25 cellular contexts compared by ENCODE assay signal in genomic region chr3:77541203-77541922, GRCh38.
A peak's percentile ranks its signal among the peaks of the same experiment; 100 is the strongest.
DNase-seq lines count a peak whose midpoint lies in the region; TF ChIP-seq lines count a peak whose summit lies in the region.
"Had no signal": no experiment of that assay in that cellular context is flagged by ENCODE, and none has a peak within 500 bp of the region (broad histone marks: within the 10 kb centered on the region; RNA-seq: fewer than 3 reads in every experiment).

No MANE protein-coding gene starts in this region.

- no peak overlapping the region for H3K27ac ChIP-seq in uterus
- no peak overlapping the region for H3K27ac ChIP-seq in stomach
- H3K27ac ChIP-seq: hepatocyte, PC-9, thoracic aorta, VCaP had no signal

- no peak for TF ChIP-seq EP300 in stomach (IDR thresholded peaks at IDR 0.05)

- H3K36me3 Mint-ChIP-seq in glutamatergic neuron (ENCODE audit: unreplicated experiment) = peaks cover 5% of the 10 kb centered on the region
- no peaks in the 10 kb centered on the region for H3K36me3 Mint-ChIP-seq in endothelial cell (ENCODE audit: low read depth, unreplicated experiment)
- H3K36me3 Mint-ChIP-seq: activated naive CD4-positive, alpha-beta T cell treated with anti-CD3 and anti-CD28 coated beads, Interleukin-2, amount 50 U/mL, for 24 hours; CD4-positive, alpha-beta memory T cell had no signal

- H3K4me1 Mint-ChIP-seq in glutamatergic neuron (ENCODE audit: low read depth, unreplicated experiment) = peaks cover 19% of the 10 kb centered on the region
- peaks cover under 1% of the 10 kb centered on the region for H3K4me1 Mint-ChIP-seq in endothelial cell (ENCODE audit: unreplicated experiment)
- H3K4me1 Mint-ChIP-seq: activated naive CD4-positive, alpha-beta T cell treated with anti-CD3 and anti-CD28 coated beads, Interleukin-2, amount 50 U/mL, for 24 hours; CD4-positive, alpha-beta memory T cell; natural killer cell had no signal

- peaks cover 3% of the 10 kb centered on the region for H3K9me3 Mint-ChIP-seq in glutamatergic neuron (ENCODE audit: unreplicated experiment)
- no peaks in the 10 kb centered on the region for H3K9me3 Mint-ChIP-seq in endothelial cell (ENCODE audit: unreplicated experiment)

- no peaks in the 10 kb centered on the region for H3K27me3 ChIP-seq in uterus
- H3K27me3 ChIP-seq in stomach = no peaks in the 10 kb centered on the region
- H3K27me3 ChIP-seq: hepatocyte had no signal

- peak; percentile 20 for DNase-seq in NCI-H748 (lab: John Stamatoyannopoulos, UW; ENCODE audit: unreplicated experiment)
- no peak for DNase-seq in NCI-H748 treated with DMSO at 0.1 percent for 48 hours (lab: John Stamatoyannopoulos, UW)
- peak; percentile 80 for DNase-seq in SK-N-DZ (ENCODE audit: low spot score)
- peak; percentile 27 for DNase-seq in glutamatergic neuron
- DNase-seq in putamen (ENCODE audit: low spot score) = peak; percentile 28
- no peak for DNase-seq in endothelial cell (ENCODE audit: low spot score)
- DNase-seq in uterus = no peak
- no peak for DNase-seq in stomach
- DNase-seq: activated CD4-positive, alpha-beta T cell treated with anti-CD3 and anti-CD28 coated beads for 4 hours; activated CD8-positive, alpha-beta T cell treated with anti-CD3 and anti-CD28 coated beads, Interleukin-2, amount 10 ng/mL, durations not matched to agents 7 days and 5 days; activated T-cell treated with anti-CD3 and anti-CD28 coated beads for 4 hours; amniotic stem cell; CD4-positive, alpha-beta memory T cell; DND-41; GOT3; mucosa of descending colon; natural killer cell; NCI-H2081; PC-9; stimulated activated naive CD8-positive, alpha-beta T cell treated with anti-CD3 and anti-CD28 coated beads, Interleukin-15, Interleukin-2, amounts not matched to agents 100 U/mL and 50 U/mL, for 24 hours had no signal

- H3K4me3 Mint-ChIP-seq in glutamatergic neuron (ENCODE audit: unreplicated experiment) (no peak overlapping the region), endothelial cell (ENCODE audit: unreplicated experiment) (no peak overlapping the region)
- H3K4me3 Mint-ChIP-seq: activated CD8-positive, alpha-beta T cell treated with anti-CD3 and anti-CD28 coated beads, Interleukin-2, amount 10 ng/mL, durations not matched to agents 7 days and 5 days; activated naive CD4-positive, alpha-beta T cell treated with anti-CD3 and anti-CD28 coated beads, Interleukin-2, amount 50 U/mL, for 24 hours; CD4-positive, alpha-beta memory T cell; natural killer cell had no signal

- no peaks in the 10 kb centered on the region for H3K27me3 Mint-ChIP-seq in glutamatergic neuron (ENCODE audit: unreplicated experiment)
- peaks cover 1% of the 10 kb centered on the region for H3K27me3 Mint-ChIP-seq in endothelial cell (ENCODE audit: unreplicated experiment)
- H3K27me3 Mint-ChIP-seq: activated naive CD4-positive, alpha-beta T cell treated with anti-CD3 and anti-CD28 coated beads, Interleukin-2, amount 50 U/mL, for 24 hours; CD4-positive, alpha-beta memory T cell had no signal

- H3K4me3 ChIP-seq in uterus (no peak overlapping the region), stomach (no peak overlapping the region)
- H3K4me3 ChIP-seq: hepatocyte, mucosa of descending colon, PC-9, smooth muscle cell, thoracic aorta had no signal

- H3K9me3 ChIP-seq in uterus (no peaks in the 10 kb centered on the region), stomach (no peaks in the 10 kb centered on the region)
- H3K9me3 ChIP-seq: mucosa of descending colon, thoracic aorta had no signal

- TF ChIP-seq POLR2A in uterus (IDR thresholded peaks at IDR 0.05) = no peak
- TF ChIP-seq POLR2A in stomach (IDR thresholded peaks at IDR 0.05) = no peak

- TF ChIP-seq CTCF in glutamatergic neuron (IDR thresholded peaks at IDR 0.05; ENCODE audit: partially characterized antibody, unreplicated experiment) (no peak), endothelial cell (IDR thresholded peaks at IDR 0.05; ENCODE audit: unreplicated experiment) (no peak), uterus (IDR thresholded peaks at IDR 0.05) (no peak), stomach (IDR thresholded peaks at IDR 0.05) (no peak)

- 65 to 73% (median 68%) methylated on average over 4 of the region's 4 CpGs for WGBS in stomach, 5 donors

- H3K4me1 ChIP-seq in uterus = no peaks in the 10 kb centered on the region
- no peaks in the 10 kb centered on the region for H3K4me1 ChIP-seq in stomach

- H3K36me3 ChIP-seq in uterus (no peaks in the 10 kb centered on the region), stomach (no peaks in the 10 kb centered on the region)
- H3K36me3 ChIP-seq: thoracic aorta had no signal

- intact Hi-C loops in uterus (cut with DNase I; ENCODE audit: low total_unique reads) = no loop called here
- intact Hi-C loops in stomach (cut with DNase I; ENCODE audit: low total_unique reads) = no loop called here

- H3K27ac Mint-ChIP-seq in glutamatergic neuron (ENCODE audit: unreplicated experiment) (no peak overlapping the region), endothelial cell (ENCODE audit: unreplicated experiment) (no peak overlapping the region)
- H3K27ac Mint-ChIP-seq: activated CD8-positive, alpha-beta T cell treated with anti-CD3 and anti-CD28 coated beads, Interleukin-2, amount 10 ng/mL, durations not matched to agents 7 days and 5 days; activated naive CD4-positive, alpha-beta T cell treated with anti-CD3 and anti-CD28 coated beads, Interleukin-2, amount 50 U/mL, for 24 hours; CD4-positive, alpha-beta memory T cell; natural killer cell had no signal

Comparison
In these comparisons a context has a peak if more than half of its experiments do, and no peak if none do; other contexts are left out.
1. DNase-seq: peak in NCI-H748 (single experiment), SK-N-DZ (single experiment), glutamatergic neuron (single experiment) and putamen (single experiment); none in NCI-H748 treated with DMSO at 0.1 percent for 48 hours (single experiment), endothelial cell (single experiment), uterus (0 of 2) and stomach (single experiment).